ENCODE assay signal across 10 cellular contexts in the genomic region with DNA sequence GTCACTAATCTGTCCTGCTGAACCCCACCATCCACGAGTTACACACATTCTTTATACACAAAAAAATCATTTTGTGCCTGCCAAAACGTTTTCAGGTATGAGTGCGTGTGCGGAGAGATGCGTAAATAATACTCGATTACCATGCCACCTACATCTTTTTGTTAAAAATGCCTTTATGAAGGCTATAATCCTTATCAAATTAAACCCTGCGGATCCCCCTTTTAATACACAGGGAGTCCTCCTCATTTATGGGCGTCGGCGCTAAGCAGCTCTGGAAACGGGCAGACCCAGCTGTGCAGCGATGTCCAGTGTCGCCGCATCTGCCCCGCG.
A peak's percentile ranks its signal among the peaks of the same experiment; 100 is the strongest.
DNase-seq lines count a peak whose midpoint lies in the region; ATAC-seq, FAIRE-seq and TF ChIP-seq lines count a peak whose summit lies in the region.
"Had no signal": no experiment of that assay in that cellular context is flagged by ENCODE, and none has a peak within 500 bp of the region (broad histone marks: within the 10 kb centered on the region; RNA-seq: fewer than 3 reads in every experiment).

No MANE protein-coding gene starts in this region.

- no peaks in the 10 kb centered on the region for H3F3A ChIP-seq in SK-N-SH (replicated peaks; ENCODE audit: insufficient read depth)

- TF ChIP-seq RAD21 in SK-N-SH (IDR thresholded peaks at IDR 0.05; ENCODE audit: low read length) = no peak

- FAIRE-seq in frontal cortex (lab: Jason Lieb, UNC) = no peak

- no peak for TF ChIP-seq CTCF in SK-N-SH (IDR thresholded peaks at IDR 0.05)
- TF ChIP-seq CTCF in activated CD8-positive, alpha-beta T cell treated with anti-CD3 and anti-CD28 coated beads for 36 hours (IDR thresholded peaks at IDR 0.05) = no peak

- H3K9me3 Mint-ChIP-seq in activated CD8-positive, alpha-beta T cell treated with anti-CD3 and anti-CD28 coated beads for 36 hours = no peaks in the 10 kb centered on the region
- no peaks in the 10 kb centered on the region for H3K9me3 Mint-ChIP-seq in stimulated activated effector memory CD8-positive, alpha-beta T cell treated with anti-CD3 and anti-CD28 coated beads, Interleukin-12 subunit alpha, Interleukin-12 subunit beta, amount 100 ng/mL, for 72 hours

- H3K79me2 ChIP-seq in SK-N-SH (ENCODE audit: insufficient read depth) = no peaks in the 10 kb centered on the region

- H3K9ac ChIP-seq in SK-N-SH (no peak overlapping the region), iPS-20b (ENCODE audit: low read depth, low read length) (no peak overlapping the region)

- CTCF ChIA-PET in SK-N-SH (lab: Yijun Ruan, JAX) = interaction anchor here (1.3 to 2.1 kb wide), 2 partner anchors 10 to 38 kb away, joined by 3 to 8 read pairs; no protein-coding TSS in a partner anchor
- CTCF ChIA-PET in activated CD8-positive, alpha-beta T cell treated with anti-CD3 and anti-CD28 coated beads for 36 hours (lab: Charles Lee) = interaction anchor here (0.8 to 1.2 kb wide), 2 partner anchors 27 to 468 kb away, joined by 3 read pairs; no protein-coding TSS in a partner anchor

- H4K20me1 ChIP-seq in SK-N-SH (ENCODE audit: insufficient read depth) = no peaks in the 10 kb centered on the region

- H3K4me3 ChIP-seq in SK-N-SH (ENCODE audit: low read depth in 2 of 2, low read length in 1 of 2) = peak overlapping the region; percentile 48 to 51
- H3K4me3 ChIP-seq in iPS-20b (ENCODE audit: low read length) = peak overlapping the region; percentile 71

- no peaks in the 10 kb centered on the region for H3K9me3 ChIP-seq in SK-N-SH
- no peaks in the 10 kb centered on the region for H3K9me3 ChIP-seq in iPS-20b (ENCODE audit: insufficient read depth, low read depth, low read length)

- TF ChIP-seq EP300 in SK-N-SH (IDR thresholded peaks at IDR 0.05; ENCODE audit: borderline replicate concordance in 1 of 2, low read depth in 1 of 2, low read length in 1 of 2) = no peak

- H3K36me3 Mint-ChIP-seq in activated CD8-positive, alpha-beta T cell treated with anti-CD3 and anti-CD28 coated beads for 36 hours (ENCODE audit: low read depth) = no peaks in the 10 kb centered on the region
- no peaks in the 10 kb centered on the region for H3K36me3 Mint-ChIP-seq in stimulated activated effector memory CD8-positive, alpha-beta T cell treated with anti-CD3 and anti-CD28 coated beads, Interleukin-12 subunit alpha, Interleukin-12 subunit beta, amount 100 ng/mL, for 72 hours

- peaks cover 54% of the 10 kb centered on the region for H3K27me3 Mint-ChIP-seq in activated CD8-positive, alpha-beta T cell treated with anti-CD3 and anti-CD28 coated beads for 36 hours

- peaks cover 8% of the 10 kb centered on the region for H3K4me1 Mint-ChIP-seq in activated CD8-positive, alpha-beta T cell treated with anti-CD3 and anti-CD28 coated beads for 36 hours (ENCODE audit: low read depth)
- H3K4me1 Mint-ChIP-seq in stimulated activated effector memory CD8-positive, alpha-beta T cell treated with anti-CD3 and anti-CD28 coated beads, Interleukin-12 subunit alpha, Interleukin-12 subunit beta, amount 100 ng/mL, for 72 hours = peaks cover 14% of the 10 kb centered on the region

- H3K4me1 ChIP-seq in SK-N-SH (ENCODE audit: control insufficient read depth in 1 of 2, insufficient read depth in 2 of 2, low read depth in 1 of 2, low read length in 1 of 2) (peaks cover 0 to 7% of the 10 kb centered on the region in 2 experiments; a peak in 1 of 4 replicates), iPS-20b (ENCODE audit: insufficient read depth, low read length) (no peaks in the 10 kb centered on the region)

- DNase-seq in SK-N-SH (no peak), HPDE6-E6E7 (ENCODE audit: extremely low spot score) (no peak), frontal cortex (ENCODE audit: low spot score in 2 of 2) (no peak)
- DNase-seq in activated CD8-positive, alpha-beta T cell treated with anti-CD3 and anti-CD28 coated beads for 36 hours = no peak
- no peak for DNase-seq in stimulated activated effector memory CD8-positive, alpha-beta T cell treated with anti-CD3 and anti-CD28 coated beads, Interleukin-12 subunit alpha, Interleukin-12 subunit beta, amount 100 ng/mL, for 72 hours (ENCODE audit: low spot score in 2 of 2)
- DNase-seq: ACHN, islet precursor cell had no signal

- intact Hi-C loops in activated CD8-positive, alpha-beta T cell treated with anti-CD3 and anti-CD28 coated beads for 36 hours (cut with micrococcal nuclease) = no loop called here

- H3K9me2 ChIP-seq in SK-N-SH = no peaks in the 10 kb centered on the region

- 15% methylated on average over 16 of the region's 16 CpGs for WGBS in SK-N-SH (ENCODE audit: low lambda C conversion rate)

- H3K27ac ChIP-seq in SK-N-SH (ENCODE audit: low read depth in 2 of 2, low read length in 1 of 2) = no peak overlapping the region
- no peak overlapping the region for H3K27ac ChIP-seq in iPS-20b (ENCODE audit: low read length)

- H3K4me2 ChIP-seq in SK-N-SH = peak overlapping the region; percentile 85

- peak overlapping the region; percentile 85; the same call in 1 of the 2 replicates for H2AFZ ChIP-seq in SK-N-SH (ENCODE audit: low read depth)

- POLR2A ChIA-PET in SK-N-SH (lab: Yijun Ruan, JAX) = interaction anchor here (0.9 kb wide), 1 partner anchor 159 kb away, joined by 3 read pairs; a partner anchor contains a TSS
- POLR2A ChIA-PET in activated CD8-positive, alpha-beta T cell treated with anti-CD3 and anti-CD28 coated beads for 36 hours (lab: Charles Lee) = interaction anchor here (0.6 to 1.8 kb wide), 2 partner anchors 130 to 501 kb away, joined by 3 to 5 read pairs; a partner anchor contains a TSS

- H3K4me3 Mint-ChIP-seq in activated CD8-positive, alpha-beta T cell treated with anti-CD3 and anti-CD28 coated beads for 36 hours = peak overlapping the region; percentile 59
- peak overlapping the region; percentile 78 for H3K4me3 Mint-ChIP-seq in stimulated activated effector memory CD8-positive, alpha-beta T cell treated with anti-CD3 and anti-CD28 coated beads, Interleukin-12 subunit alpha, Interleukin-12 subunit beta, amount 100 ng/mL, for 72 hours

- H3K27me3 ChIP-seq in SK-N-SH (ENCODE audit: insufficient read depth) (peaks cover 12% of the 10 kb centered on the region; the same call in 1 of the 2 replicates), iPS-20b (ENCODE audit: insufficient read depth, low read length) (peaks cover 94% of the 10 kb centered on the region)

- no peaks in the 10 kb centered on the region for H3K36me3 ChIP-seq in SK-N-SH (replicated peaks in 1 of 2; ENCODE audit: control insufficient read depth in 1 of 2, insufficient read depth in 2 of 2, low read length in 1 of 2)
- H3K36me3 ChIP-seq in iPS-20b (ENCODE audit: insufficient read depth, low read depth, low read length) = no peaks in the 10 kb centered on the region

- ATAC-seq in SK-N-SH treated with all-trans-retinoic acid at 6 μM for 48 hours = no peak; the same call in 2 of the 3 replicates
- ATAC-seq in activated CD8-positive, alpha-beta T cell treated with anti-CD3 and anti-CD28 coated beads for 36 hours = no peak
- no peak for ATAC-seq in stimulated activated effector memory CD8-positive, alpha-beta T cell treated with anti-CD3 and anti-CD28 coated beads, Interleukin-12 subunit alpha, Interleukin-12 subunit beta, amount 100 ng/mL, for 72 hours
- ATAC-seq in HG02571 (IDR thresholded peaks at IDR 0.05; ENCODE audit: unreplicated experiment) = no peak

- H3K27ac Mint-ChIP-seq in activated CD8-positive, alpha-beta T cell treated with anti-CD3 and anti-CD28 coated beads for 36 hours = no peak overlapping the region
- no peak overlapping the region for H3K27ac Mint-ChIP-seq in stimulated activated effector memory CD8-positive, alpha-beta T cell treated with anti-CD3 and anti-CD28 coated beads, Interleukin-12 subunit alpha, Interleukin-12 subunit beta, amount 100 ng/mL, for 72 hours

TF ChIP-seq in SK-N-SH, 30 proteins besides CTCF, POLR2A, EP300 and RAD21 (continues in another document):
- no peak for TF ChIP-seq NFIC (IDR thresholded peaks at IDR 0.05; ENCODE audit: borderline replicate concordance)
- no peak for TF ChIP-seq FOXJ3 (CRISPR knock-in tag; IDR thresholded peaks at IDR 0.05)

TF ChIP-seq in SK-N-SH treated with all-trans-retinoic acid at 6 μM for 48 hours, 23 proteins besides CTCF, POLR2A, EP300 and RAD21 (continues in another document):
- TF ChIP-seq ZNF70 (CRISPR knock-in tag; IDR thresholded peaks at IDR 0.05) (no peak), ZNF565 (CRISPR knock-in tag; conservative IDR thresholded peaks at IDR 0.05; ENCODE audit: low read depth) (no peak), CSDC2 (CRISPR knock-in tag; IDR thresholded peaks at IDR 0.05) (no peak), ARNTL (CRISPR knock-in tag; IDR thresholded peaks at IDR 0.05; ENCODE audit: borderline replicate concordance, low read depth) (no peak), ISL1 (CRISPR knock-in tag; IDR thresholded peaks at IDR 0.05) (no peak), OSR1 (CRISPR knock-in tag; IDR thresholded peaks at IDR 0.05) (no peak)
- TF ChIP-seq, protein P1, sequence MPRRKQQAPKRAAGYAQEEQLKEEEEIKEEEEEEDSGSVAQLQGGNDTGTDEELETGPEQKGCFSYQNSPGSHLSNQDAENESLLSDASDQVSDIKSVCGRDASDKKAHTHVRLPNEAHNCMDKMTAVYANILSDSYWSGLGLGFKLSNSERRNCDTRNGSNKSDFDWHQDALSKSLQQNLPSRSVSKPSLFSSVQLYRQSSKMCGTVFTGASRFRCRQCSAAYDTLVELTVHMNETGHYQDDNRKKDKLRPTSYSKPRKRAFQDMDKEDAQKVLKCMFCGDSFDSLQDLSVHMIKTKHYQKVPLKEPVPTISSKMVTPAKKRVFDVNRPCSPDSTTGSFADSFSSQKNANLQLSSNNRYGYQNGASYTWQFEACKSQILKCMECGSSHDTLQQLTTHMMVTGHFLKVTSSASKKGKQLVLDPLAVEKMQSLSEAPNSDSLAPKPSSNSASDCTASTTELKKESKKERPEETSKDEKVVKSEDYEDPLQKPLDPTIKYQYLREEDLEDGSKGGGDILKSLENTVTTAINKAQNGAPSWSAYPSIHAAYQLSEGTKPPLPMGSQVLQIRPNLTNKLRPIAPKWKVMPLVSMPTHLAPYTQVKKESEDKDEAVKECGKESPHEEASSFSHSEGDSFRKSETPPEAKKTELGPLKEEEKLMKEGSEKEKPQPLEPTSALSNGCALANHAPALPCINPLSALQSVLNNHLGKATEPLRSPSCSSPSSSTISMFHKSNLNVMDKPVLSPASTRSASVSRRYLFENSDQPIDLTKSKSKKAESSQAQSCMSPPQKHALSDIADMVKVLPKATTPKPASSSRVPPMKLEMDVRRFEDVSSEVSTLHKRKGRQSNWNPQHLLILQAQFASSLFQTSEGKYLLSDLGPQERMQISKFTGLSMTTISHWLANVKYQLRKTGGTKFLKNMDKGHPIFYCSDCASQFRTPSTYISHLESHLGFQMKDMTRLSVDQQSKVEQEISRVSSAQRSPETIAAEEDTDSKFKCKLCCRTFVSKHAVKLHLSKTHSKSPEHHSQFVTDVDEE (CRISPR knock-in tag; IDR thresholded peaks at IDR 0.05) = no peak
